ENCODE assay signal across 1 cellular context in the genomic region with DNA sequence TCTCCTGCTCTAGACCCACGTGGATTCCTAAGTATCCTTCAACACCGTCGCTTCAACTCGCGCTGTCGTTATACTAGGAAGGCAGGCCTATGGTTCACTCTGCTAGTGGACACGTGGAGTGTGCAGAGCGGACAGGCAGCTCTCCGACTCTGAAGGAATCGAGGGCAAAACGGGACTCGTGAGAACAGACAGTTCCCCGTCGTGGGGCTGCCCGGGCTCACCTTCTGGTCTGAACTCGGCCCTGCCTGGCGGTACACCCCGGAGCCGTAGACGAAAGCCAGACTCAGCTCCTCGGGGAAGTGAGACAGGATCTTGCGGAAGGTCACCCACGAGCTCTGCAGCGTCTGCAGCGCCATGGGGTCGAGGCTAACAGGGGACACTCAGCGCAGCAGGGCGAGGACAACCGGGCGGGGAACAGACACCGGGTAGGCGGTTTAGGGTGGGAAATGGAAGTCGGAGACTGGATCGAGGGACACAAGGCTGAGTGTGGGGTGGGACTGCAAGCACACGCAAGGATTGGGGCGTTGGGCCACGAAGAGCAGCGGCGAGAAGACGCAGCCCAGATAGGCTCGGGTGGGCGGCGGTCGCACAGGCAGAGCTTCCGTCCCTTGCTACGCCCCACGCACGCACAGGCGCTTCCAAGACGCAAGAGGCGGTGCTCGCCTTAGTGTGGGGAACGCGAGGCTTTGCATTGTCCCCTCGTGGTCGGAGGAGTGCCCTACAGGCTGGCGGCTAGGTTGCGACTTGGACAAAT.
TF ChIP-seq lines count a peak whose summit lies in the region.

A gene with protein sequence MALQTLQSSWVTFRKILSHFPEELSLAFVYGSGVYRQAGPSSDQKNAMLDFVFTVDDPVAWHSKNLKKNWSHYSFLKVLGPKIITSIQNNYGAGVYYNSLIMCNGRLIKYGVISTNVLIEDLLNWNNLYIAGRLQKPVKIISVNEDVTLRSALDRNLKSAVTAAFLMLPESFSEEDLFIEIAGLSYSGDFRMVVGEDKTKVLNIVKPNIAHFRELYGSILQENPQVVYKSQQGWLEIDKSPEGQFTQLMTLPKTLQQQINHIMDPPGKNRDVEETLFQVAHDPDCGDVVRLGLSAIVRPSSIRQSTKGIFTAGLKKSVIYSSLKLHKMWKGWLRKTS (minus strand): TSS at position 605 of the 754 bp plus-strand sequence. CDS start 249 bp downstream, at position 356.

TF ChIP-seq in A549, 52 proteins besides CTCF, POLR2A, EP300 and RAD21 (continued from another document):
- TF ChIP-seq JUN (IDR thresholded peaks at IDR 0.05) (peak; percentile 72 to 92; a peak in 4 of 5 replicates), PHF8 (IDR thresholded peaks at IDR 0.05; ENCODE audit: borderline replicate concordance, low read depth) (peak; percentile 50), TP53 (CRISPR knock-in tag; IDR thresholded peaks at IDR 0.05) (no peak), RFX5 (IDR thresholded peaks at IDR 0.05) (no peak), MYC (IDR thresholded peaks at IDR 0.05; ENCODE audit: borderline replicate concordance, low read length) (peak; percentile 6; the same call in 1 of the 2 replicates), HDAC2 (IDR thresholded peaks at IDR 0.05) (no peak), KDM1A (IDR thresholded peaks at IDR 0.05; ENCODE audit: low read depth) (no peak), ZFP36 (IDR thresholded peaks at IDR 0.05; ENCODE audit: borderline replicate concordance, partially characterized antibody) (no peak), MAFK (IDR thresholded peaks at IDR 0.05; ENCODE audit: partially characterized antibody) (no peak), ESRRA (IDR thresholded peaks at IDR 0.05; ENCODE audit: borderline replicate concordance, low read length) (no peak), MAZ (IDR thresholded peaks at IDR 0.05; ENCODE audit: borderline replicate concordance, low read depth, low read length) (no peak)
- TF ChIP-seq, protein P1, sequence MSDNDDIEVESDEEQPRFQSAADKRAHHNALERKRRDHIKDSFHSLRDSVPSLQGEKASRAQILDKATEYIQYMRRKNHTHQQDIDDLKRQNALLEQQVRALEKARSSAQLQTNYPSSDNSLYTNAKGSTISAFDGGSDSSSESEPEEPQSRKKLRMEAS (IDR thresholded peaks at IDR 0.05), result peak; percentile 86
- TF ChIP-seq, protein P2, sequence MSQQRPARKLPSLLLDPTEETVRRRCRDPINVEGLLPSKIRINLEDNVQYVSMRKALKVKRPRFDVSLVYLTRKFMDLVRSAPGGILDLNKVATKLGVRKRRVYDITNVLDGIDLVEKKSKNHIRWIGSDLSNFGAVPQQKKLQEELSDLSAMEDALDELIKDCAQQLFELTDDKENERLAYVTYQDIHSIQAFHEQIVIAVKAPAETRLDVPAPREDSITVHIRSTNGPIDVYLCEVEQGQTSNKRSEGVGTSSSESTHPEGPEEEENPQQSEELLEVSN (IDR thresholded peaks at IDR 0.05; ENCODE audit: borderline replicate concordance, low read depth), result peak; percentile 33; the same call in 1 of the 2 replicates
- TF ChIP-seq, protein P3, sequence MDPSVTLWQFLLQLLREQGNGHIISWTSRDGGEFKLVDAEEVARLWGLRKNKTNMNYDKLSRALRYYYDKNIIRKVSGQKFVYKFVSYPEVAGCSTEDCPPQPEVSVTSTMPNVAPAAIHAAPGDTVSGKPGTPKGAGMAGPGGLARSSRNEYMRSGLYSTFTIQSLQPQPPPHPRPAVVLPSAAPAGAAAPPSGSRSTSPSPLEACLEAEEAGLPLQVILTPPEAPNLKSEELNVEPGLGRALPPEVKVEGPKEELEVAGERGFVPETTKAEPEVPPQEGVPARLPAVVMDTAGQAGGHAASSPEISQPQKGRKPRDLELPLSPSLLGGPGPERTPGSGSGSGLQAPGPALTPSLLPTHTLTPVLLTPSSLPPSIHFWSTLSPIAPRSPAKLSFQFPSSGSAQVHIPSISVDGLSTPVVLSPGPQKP (IDR thresholded peaks at IDR 0.05; ENCODE audit: low read depth, low read length), result no peak
- TF ChIP-seq, protein P4, sequence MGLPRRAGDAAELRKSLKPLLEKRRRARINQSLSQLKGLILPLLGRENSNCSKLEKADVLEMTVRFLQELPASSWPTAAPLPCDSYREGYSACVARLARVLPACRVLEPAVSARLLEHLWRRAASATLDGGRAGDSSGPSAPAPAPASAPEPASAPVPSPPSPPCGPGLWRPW (IDR thresholded peaks at IDR 0.05), result no peak
